In the genomic region with DNA sequence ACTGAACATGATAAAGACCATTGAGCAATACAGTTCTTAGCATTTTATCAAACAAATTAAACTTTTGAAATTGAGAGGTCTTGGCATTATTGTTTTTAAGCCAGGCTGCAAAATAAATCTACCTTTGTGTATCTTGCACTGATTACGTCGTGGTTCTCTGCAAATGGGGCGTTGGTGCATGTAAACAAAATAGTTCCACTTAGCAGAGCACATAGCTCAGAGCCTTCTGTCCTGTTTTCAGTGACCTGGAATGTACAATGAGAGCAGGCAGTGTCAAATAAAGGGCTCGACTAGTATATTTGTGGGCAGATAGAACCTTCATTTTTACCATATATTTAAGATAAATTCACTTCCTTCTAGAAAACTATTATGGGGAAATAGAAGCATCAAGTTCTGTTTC, we compare ENCODE assay signal across 1 cellular context.
TF ChIP-seq lines count a peak whose summit lies in the region.

No MANE protein-coding gene starts in this region.

TF ChIP-seq in HepG2, 621 proteins besides CTCF, POLR2A, EP300 and RAD21 (continued from another document):
- TF ChIP-seq, protein P1, sequence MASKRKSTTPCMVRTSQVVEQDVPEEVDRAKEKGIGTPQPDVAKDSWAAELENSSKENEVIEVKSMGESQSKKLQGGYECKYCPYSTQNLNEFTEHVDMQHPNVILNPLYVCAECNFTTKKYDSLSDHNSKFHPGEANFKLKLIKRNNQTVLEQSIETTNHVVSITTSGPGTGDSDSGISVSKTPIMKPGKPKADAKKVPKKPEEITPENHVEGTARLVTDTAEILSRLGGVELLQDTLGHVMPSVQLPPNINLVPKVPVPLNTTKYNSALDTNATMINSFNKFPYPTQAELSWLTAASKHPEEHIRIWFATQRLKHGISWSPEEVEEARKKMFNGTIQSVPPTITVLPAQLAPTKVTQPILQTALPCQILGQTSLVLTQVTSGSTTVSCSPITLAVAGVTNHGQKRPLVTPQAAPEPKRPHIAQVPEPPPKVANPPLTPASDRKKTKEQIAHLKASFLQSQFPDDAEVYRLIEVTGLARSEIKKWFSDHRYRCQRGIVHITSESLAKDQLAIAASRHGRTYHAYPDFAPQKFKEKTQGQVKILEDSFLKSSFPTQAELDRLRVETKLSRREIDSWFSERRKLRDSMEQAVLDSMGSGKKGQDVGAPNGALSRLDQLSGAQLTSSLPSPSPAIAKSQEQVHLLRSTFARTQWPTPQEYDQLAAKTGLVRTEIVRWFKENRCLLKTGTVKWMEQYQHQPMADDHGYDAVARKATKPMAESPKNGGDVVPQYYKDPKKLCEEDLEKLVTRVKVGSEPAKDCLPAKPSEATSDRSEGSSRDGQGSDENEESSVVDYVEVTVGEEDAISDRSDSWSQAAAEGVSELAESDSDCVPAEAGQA (IDR thresholded peaks at IDR 0.05; ENCODE audit: low read depth) = no peak
- TF ChIP-seq, protein P1 (CRISPR knock-in tag; IDR thresholded peaks at IDR 0.05; ENCODE audit: borderline replicate concordance) = no peak
- TF ChIP-seq NFATC3 (CRISPR knock-in tag; IDR thresholded peaks at IDR 0.05) (no peak), ZNF883 (CRISPR knock-in tag; IDR thresholded peaks at IDR 0.05; ENCODE audit: not compliant biosample characterization) (no peak), ESRRA (CRISPR knock-in tag; IDR thresholded peaks at IDR 0.05; ENCODE audit: low read depth) (no peak), HOXA7 (CRISPR knock-in tag; IDR thresholded peaks at IDR 0.05) (no peak), ATAD3A (CRISPR knock-in tag; IDR thresholded peaks at IDR 0.05) (no peak), XRCC5 (optimal IDR thresholded peaks at IDR 0.05; ENCODE audit: low read length) (no peak)
TF ChIP-seq in HepG2: peak in this region for 0.
